12 cellular contexts compared by ENCODE assay signal in genomic region chr1:25990702-25991395, GRCh38. TPM values are rescaled to one million over a fixed set of nuclear protein-coding genes. Genes with fewer than 3 reads are reported as not detected.
A peak's percentile ranks its signal among the peaks of the same experiment; 100 is the strongest.
DNase-seq lines count a peak whose midpoint lies in the region; ATAC-seq, FAIRE-seq and TF ChIP-seq lines count a peak whose summit lies in the region.
"Had no signal": no experiment of that assay in that cellular context is flagged by ENCODE, and none has a peak within 500 bp of the region (broad histone marks: within the 10 kb centered on the region; RNA-seq: fewer than 3 reads in every experiment).

No MANE protein-coding gene starts in this region.

- H3K36me3 Mint-ChIP-seq in chondrocyte (ENCODE audit: low read depth): peaks cover 7% of the 10 kb centered on the region

- H3K4me1 Mint-ChIP-seq in chondrocyte (ENCODE audit: low read depth): peaks cover 4% of the 10 kb centered on the region

- POLR2A ChIA-PET in K562 (lab: Yijun Ruan, JAX) (interaction anchor here (0.6 to 1.1 kb wide), 6 partner anchors 9 to 161 kb away, joined by 3 to 4 read pairs (median 3); no protein-coding TSS in a partner anchor), RWPE1 (lab: Yijun Ruan, JAX; ENCODE audit: low non-redundant PET) (no interaction called here)

- no peak for FAIRE-seq in K562 (lab: Jason Lieb, UNC)

- TF ChIP-seq EP300 in K562 (IDR thresholded peaks at IDR 0.05; ENCODE audit: low read length): no peak

- no peaks in the 10 kb centered on the region for H3K9me1 ChIP-seq in K562 (ENCODE audit: control insufficient read depth, insufficient read depth, low read length)

- TF ChIP-seq CTCF in K562 (IDR thresholded peaks at IDR 0.05 in 2 of 3, conservative IDR thresholded peaks at IDR 0.05 in 1 of 3; ENCODE audit: insufficient read depth in 2 of 3, low read depth in 1 of 3, low read length in 3 of 3) (no peak), RWPE1 (conservative IDR thresholded peaks at IDR 0.05; ENCODE audit: low read depth) (no peak), chondrocyte (IDR thresholded peaks at IDR 0.05) (no peak)

- H3K4me2 ChIP-seq in K562 (ENCODE audit: insufficient read depth, low read length): no peak overlapping the region

- no peaks in the 10 kb centered on the region for H3K9me3 ChIP-seq in K562 (replicated peaks; ENCODE audit: control insufficient read depth, insufficient read depth, low read depth, low read length)
- H3K9me3 ChIP-seq: upper lobe of left lung had no signal

- H3K79me2 ChIP-seq in K562 (ENCODE audit: control insufficient read depth, insufficient read depth, low read length): no peaks in the 10 kb centered on the region

- H3K27me3 ChIP-seq in K562 (ENCODE audit: control insufficient read depth in 2 of 2, insufficient read depth in 2 of 2, low read length in 2 of 2): no peaks in the 10 kb centered on the region
- H3K27me3 ChIP-seq: cardiac muscle cell, upper lobe of left lung had no signal

- in situ Hi-C loops in K562 (cut with MboI): no loop called here

- 67% methylated on average over 15 of the region's 15 CpGs for WGBS in K562 (ENCODE audit: insufficient coverage, low coverage, missing lambda C conversion rate)

- no peak for TF ChIP-seq RAD21 in K562 (CRISPR knock-in tag; conservative IDR thresholded peaks at IDR 0.05 in 1 of 2, IDR thresholded peaks at IDR 0.05 in 1 of 2)

- no peak overlapping the region for H3K4me3 Mint-ChIP-seq in chondrocyte (ENCODE audit: unreplicated experiment)

- H3K9me3 Mint-ChIP-seq in chondrocyte (ENCODE audit: low read depth): no peaks in the 10 kb centered on the region

- no peaks in the 10 kb centered on the region for H4K20me1 ChIP-seq in K562 (replicated peaks; ENCODE audit: control insufficient read depth, insufficient read depth, low read length)

- no peak overlapping the region for H2AFZ ChIP-seq in K562 (ENCODE audit: low read depth, low read length)

- no peak; the same call in 2 of the 3 replicates for ATAC-seq in K562

- intact Hi-C loops in K562 (cut with micrococcal nuclease): loop anchor here (10.0 kb wide), 1 partner anchor 166 kb away; no protein-coding TSS in a partner anchor

- CTCF ChIA-PET in K562 (lab: Yijun Ruan, JAX; ENCODE audit: low intra/inter-chr PET ratio): interaction anchor here (0.5 kb wide), 1 partner anchor 199 kb away, joined by 3 read pairs; no protein-coding TSS in a partner anchor
- CTCF ChIA-PET in RWPE1 (lab: Yijun Ruan, JAX): no interaction called here

- H3K27me3 Mint-ChIP-seq in chondrocyte (ENCODE audit: low read depth): no peaks in the 10 kb centered on the region

- H3K27ac Mint-ChIP-seq in chondrocyte (ENCODE audit: unreplicated experiment): no peak overlapping the region

- peaks cover 15% of the 10 kb centered on the region; the same call in 2 of the 3 replicates for H3K36me3 ChIP-seq in K562 (ENCODE audit: control insufficient read depth, insufficient read depth, low read length)
- H3K36me3 ChIP-seq: cardiac muscle cell had no signal

- no peak for TF ChIP-seq POLR2A in K562 (conservative IDR thresholded peaks at IDR 0.05)

- no TSS peak for BruUV-seq in K562 (replicated peaks; lab: Mats Ljungman, UMichigan)

- H3K27ac ChIP-seq in K562 (ENCODE audit: extremely low read depth, low read depth, low read length) (no peak overlapping the region), RWPE1 (no peak overlapping the region)
- H3K27ac ChIP-seq: cardiac muscle cell had no signal

- peak overlapping the region in 1 of 2 experiments; percentile 40; a peak in 1 of 4 replicates for H3K9ac ChIP-seq in K562 (ENCODE audit: insufficient read depth in 1 of 2, low read depth in 2 of 2, low read length in 2 of 2)

- H3K4me3 ChIP-seq in K562: no peak overlapping the region
- H3K4me3 ChIP-seq: cardiac muscle cell had no signal

- DNase-seq in GF-D8 (lab: John Stamatoyannopoulos, UW) (peak; percentile 87), K562 (ENCODE audit: extremely low read depth in 1 of 4, low spot score in 3 of 4) (no peak), GM03348 (ENCODE audit: low spot score) (no peak), RWPE1 (ENCODE audit: low spot score) (no peak), amygdala (lab: John Stamatoyannopoulos, UW) (no peak), chondrocyte (ENCODE audit: low spot score) (no peak)
- DNase-seq in activated CD4-positive, alpha-beta T cell treated with anti-CD3 and anti-CD28 coated beads for 4 hours: peak; percentile 28 to 33
- peak; percentile 37 to 40 for DNase-seq in stimulated activated CD4-positive, alpha-beta T cell treated with anti-CD3 and anti-CD28 coated beads, Interleukin-2, amount 100 ng/mL, for 24 hours
- DNase-seq: NCI-H1417 had no signal

- H3K4me1 ChIP-seq in K562 (replicated peaks in 1 of 2; ENCODE audit: control insufficient read depth in 2 of 2, insufficient read depth in 2 of 2, low read length in 2 of 2): peaks cover 17 to 37% of the 10 kb centered on the region in 2 experiments

TF ChIP-seq in K562, 482 proteins besides CTCF, POLR2A, EP300 and RAD21 (continues in another document):
- no peak for TF ChIP-seq ZKSCAN1 (IDR thresholded peaks at IDR 0.05; ENCODE audit: low read depth, low read length)
- TF ChIP-seq ZFP30 (CRISPR knock-in tag; IDR thresholded peaks at IDR 0.05; ENCODE audit: borderline replicate concordance): no peak
- 0 out of 2 replicates have a peak, but pooled peaks have one; percentile 18 for TF ChIP-seq CEBPG (CRISPR knock-in tag; IDR thresholded peaks at IDR 0.05)
- peak in 1 of 2 experiments; percentile 43; a peak in 1 of 4 replicates for TF ChIP-seq CEBPG (tag; conservative IDR thresholded peaks at IDR 0.05 in 1 of 2, IDR thresholded peaks at IDR 0.05 in 1 of 2)

RNA-seq across cellular contexts. Expression of gene PAFAH2, which starts 7.0 kb away (rescaled TPM):
- total RNA-seq in K562 (2011; cell fraction: chromatin; rRNA removed; ENCODE audit: low replicate concordance): 9.2 and 10.7 TPM in 2 replicates
- total RNA-seq in K562 (2011; cell fraction: nucleolus; rRNA removed): 7.3 and 7.8 TPM in 2 replicates
- 6.4 and 7.5 TPM in 2 replicates for total RNA-seq in K562 (2011; cell fraction: nucleoplasm; rRNA removed)
- total RNA-seq in K562 (2014; rRNA removed): 5.5 and 6.5 TPM in 2 replicates
- 6.4 and 6.8 TPM in 2 replicates for total RNA-seq in K562 (2014; rRNA removed; fragmentation: Illumina TruSeq; extraction: Trizol)
- total RNA-seq in K562 (2015; rRNA removed; fragmentation: Illumina TruSeq; extraction: Trizol): 6.3 and 6.4 TPM in 2 replicates
- total RNA-seq in K562 (2021): 4.7 and 5.9 TPM in 2 replicates
- 7.5 and 10.9 TPM in 2 replicates for polyA plus RNA-seq in K562 (2011; rRNA removed)
- polyA plus RNA-seq in K562 (2011; cell fraction: cytosol; rRNA removed): 6.0 and 7.6 TPM in 2 replicates
- 6.5 and 9.1 TPM in 2 replicates for polyA plus RNA-seq in K562 (2011; cell fraction: nucleus; rRNA removed)
- polyA plus RNA-seq in K562 (2012): 4.5 and 7.8 TPM in 2 replicates
- 7.0 and 8.7 TPM in 2 replicates for polyA plus RNA-seq in K562 (2014; fragmentation: Illumina TruSeq; extraction: Trizol)
- 1 to 10 TPM; 4.2 to 7.0 TPM for polyA plus RNA-seq in K562 (2014; fragmentation: Nextera tagmentation; extraction: Ambion mirVana)
- 6.0 and 6.9 TPM in 2 replicates for polyA plus RNA-seq in K562 (2014; rRNA removed)
- polyA minus RNA-seq in K562 (2011; rRNA and poly(A)+ RNA removed): 8.3 and 11.1 TPM in 2 replicates
- polyA minus RNA-seq in K562 (2011; cell fraction: cytosol; rRNA and poly(A)+ RNA removed): 4.3 and 7.0 TPM in 2 replicates
- 4.0 and 5.7 TPM in 2 replicates for polyA minus RNA-seq in K562 (2011; cell fraction: nucleus; rRNA and poly(A)+ RNA removed)
- 10.0 to 12.5 TPM (median 10.7 TPM) in 3 replicates for total RNA-seq in chondrocyte

RNA-seq across cellular contexts. Expression of gene EXTL1, which starts 30.7 kb away (rescaled TPM):
- 0.58 TPM in 1 of 2 replicates, not detected in the other for total RNA-seq in K562 (2011; cell fraction: chromatin; rRNA removed; ENCODE audit: low replicate concordance)
- total RNA-seq in K562 (2011; cell fraction: nucleolus; rRNA removed): 1.5 and 2.0 TPM in 2 replicates
- 0.95 and 1.9 TPM in 2 replicates for total RNA-seq in K562 (2011; cell fraction: nucleoplasm; rRNA removed)
- 0.12 and 0.23 TPM in 2 replicates for total RNA-seq in K562 (2014; rRNA removed)
- 0.04 TPM in 1 of 2 replicates, not detected in the other for total RNA-seq in K562 (2014; rRNA removed; fragmentation: Illumina TruSeq; extraction: Trizol)
- 0.07 and 0.08 TPM in 2 replicates for total RNA-seq in K562 (2015; rRNA removed; fragmentation: Illumina TruSeq; extraction: Trizol)
- total RNA-seq in K562 (2021): 0.13 and 0.16 TPM in 2 replicates
- polyA plus RNA-seq in K562 (2011; rRNA removed): 0.07 and 0.11 TPM in 2 replicates
- 0.07 and 0.13 TPM in 2 replicates for polyA plus RNA-seq in K562 (2011; cell fraction: cytosol; rRNA removed)
- polyA plus RNA-seq in K562 (2011; cell fraction: nucleus; rRNA removed): 0.28 and 0.32 TPM in 2 replicates
- polyA plus RNA-seq in K562 (2012): 0.13 and 0.68 TPM in 2 replicates
- 0.06 TPM in 1 of 2 replicates, not detected in the other for polyA plus RNA-seq in K562 (2014; fragmentation: Illumina TruSeq; extraction: Trizol)
- not detected for polyA plus RNA-seq in K562 (2014; fragmentation: Nextera tagmentation; extraction: Ambion mirVana)
- polyA plus RNA-seq in K562 (2014; rRNA removed): 0.09 and 0.16 TPM in 2 replicates
- 0.11 and 0.18 TPM in 2 replicates for polyA minus RNA-seq in K562 (2011; rRNA and poly(A)+ RNA removed)
- polyA minus RNA-seq in K562 (2011; cell fraction: cytosol; rRNA and poly(A)+ RNA removed): 0.29 and 0.55 TPM in 2 replicates
- 1.3 and 2.3 TPM in 2 replicates for polyA minus RNA-seq in K562 (2011; cell fraction: nucleus; rRNA and poly(A)+ RNA removed)
- total RNA-seq in chondrocyte: 4.3 to 7.9 TPM (median 6.4 TPM) in 3 replicates

RNA-seq across cellular contexts. Expression of gene SLC30A2, which starts 55.1 kb away (rescaled TPM):
- 0.42 TPM in 1 of 2 replicates, not detected in the other for total RNA-seq in K562 (2011; cell fraction: chromatin; rRNA removed; ENCODE audit: low replicate concordance)
- 0.33 and 0.53 TPM in 2 replicates for total RNA-seq in K562 (2011; cell fraction: nucleolus; rRNA removed)
- total RNA-seq in K562 (2011; cell fraction: nucleoplasm; rRNA removed): 0.51 TPM in 1 of 2 replicates, not detected in the other
- total RNA-seq in K562 (2014; rRNA removed) (0.18 TPM in 1 of 2 replicates, not detected in the other), K562 (2014; rRNA removed; fragmentation: Illumina TruSeq; extraction: Trizol) (not detected in 2 replicates), K562 (2015; rRNA removed; fragmentation: Illumina TruSeq; extraction: Trizol) (not detected in 2 replicates), K562 (2021) (0.11 and 0.13 TPM in 2 replicates), chondrocyte (0.12 TPM in 1 of 3 replicates, not detected in the others)
- polyA plus RNA-seq in K562 (2011; rRNA removed) (0.07 and 0.08 TPM in 2 replicates), K562 (2014; fragmentation: Illumina TruSeq; extraction: Trizol) (0.07 TPM in 1 of 2 replicates, not detected in the other), K562 (2014; fragmentation: Nextera tagmentation; extraction: Ambion mirVana) (under 1 TPM; 0.01 to 0.06 TPM), K562 (2014; rRNA removed) (0.03 TPM in 1 of 2 replicates, not detected in the other)
- polyA plus RNA-seq in K562 (2011; cell fraction: cytosol; rRNA removed): 0.19 and 0.22 TPM in 2 replicates
- polyA plus RNA-seq in K562 (2011; cell fraction: nucleus; rRNA removed): 0.10 TPM in 2 replicates
- polyA plus RNA-seq in K562 (2012): 0.03 and 0.32 TPM in 2 replicates
- 0.21 TPM in 1 of 2 replicates, not detected in the other for polyA minus RNA-seq in K562 (2011; rRNA and poly(A)+ RNA removed)
- not detected in 2 replicates for polyA minus RNA-seq in K562 (2011; cell fraction: cytosol; rRNA and poly(A)+ RNA removed)
- polyA minus RNA-seq in K562 (2011; cell fraction: nucleus; rRNA and poly(A)+ RNA removed): 0.13 TPM in 1 of 2 replicates, not detected in the other
- total RNA-seq: SK-MEL-5 had no signal

Comparison
In these comparisons a context has a peak if more than half of its experiments do, and no peak if none do; other contexts are left out.
1. DNase-seq: peak in GF-D8 (single experiment), activated CD4-positive, alpha-beta T cell treated with anti-CD3 and anti-CD28 coated beads for 4 hours (2 of 2) and stimulated activated CD4-positive, alpha-beta T cell treated with anti-CD3 and anti-CD28 coated beads, Interleukin-2, amount 100 ng/mL, for 24 hours (2 of 2); none in K562 (0 of 4), GM03348 (single experiment), RWPE1 (single experiment), amygdala (0 of 56) and chondrocyte (single experiment).